8 cellular contexts compared by ENCODE assay signal in genomic region chr15:70196314-70197291, GRCh38.
A peak's percentile ranks its signal among the peaks of the same experiment; 100 is the strongest.
DNase-seq lines count a peak whose midpoint lies in the region; ATAC-seq, FAIRE-seq and TF ChIP-seq lines count a peak whose summit lies in the region.

No MANE protein-coding gene starts in this region.

- no peak overlapping the region for H3K27ac ChIP-seq in WERI-Rb-1
- no peak overlapping the region for H3K27ac ChIP-seq in fibroblast of lung (ENCODE audit: insufficient read depth, low read length)

- H3K4me1 ChIP-seq in fibroblast of lung (ENCODE audit: control insufficient read depth, extremely low read depth, insufficient read depth, low read length), result peaks cover 10% of the 10 kb centered on the region

- no peaks in the 10 kb centered on the region for H3K79me2 ChIP-seq in fibroblast of lung (ENCODE audit: control insufficient read depth, insufficient read depth, low read length)

- H3K4me3 ChIP-seq in WERI-Rb-1 (ENCODE audit: low read depth, low read length) (no peak overlapping the region), fibroblast of lung (replicated peaks in 1 of 4; ENCODE audit: control extremely low read depth in 1 of 4, insufficient read depth in 1 of 4, low read depth in 3 of 4, low read length in 4 of 4) (no peak overlapping the region)

- H3K9ac ChIP-seq in fibroblast of lung (ENCODE audit: insufficient read depth, low read length), result no peak overlapping the region

- peaks cover 3% of the 10 kb centered on the region for H3K9me3 ChIP-seq in WERI-Rb-1 (ENCODE audit: severe bottlenecking)
- no peaks in the 10 kb centered on the region for H3K9me3 ChIP-seq in fibroblast of lung (ENCODE audit: control insufficient read depth, insufficient read depth, low read depth, low read length)

- DNase-seq in GM18507 (ENCODE audit: extremely low spot score, insufficient read length, low read depth) (peak; percentile 79), NCI-H1417 treated with DMSO at 0.1 percent for 48 hours (lab: John Stamatoyannopoulos, UW) (peak; percentile 58), WERI-Rb-1 (peak; percentile 39), fibroblast of lung (ENCODE audit: low read depth in 2 of 2) (peak; percentile 75 to 99), retina (peak; percentile 61), superior temporal gyrus (ENCODE audit: extremely low spot score) (no peak), activated gamma-delta T cell (lab: John Stamatoyannopoulos, UW) (no peak)

- no peak overlapping the region for H3K4me2 ChIP-seq in fibroblast of lung (ENCODE audit: extremely low read depth, insufficient read depth, low read length)

- H2AFZ ChIP-seq in fibroblast of lung (ENCODE audit: low read length), result no peak overlapping the region

- H3K27me3 ChIP-seq in WERI-Rb-1 (ENCODE audit: insufficient read depth, low read depth, severe bottlenecking), result no peaks in the 10 kb centered on the region
- peaks cover 11% of the 10 kb centered on the region for H3K27me3 ChIP-seq in fibroblast of lung (ENCODE audit: control insufficient read depth, insufficient read depth, low read length)

- no peak for TF ChIP-seq CTCF in WERI-Rb-1 (IDR thresholded peaks at IDR 0.05; ENCODE audit: low read depth, low read length)
- TF ChIP-seq CTCF in fibroblast of lung (conservative IDR thresholded peaks at IDR 0.05 in 1 of 2, IDR thresholded peaks at IDR 0.05 in 1 of 2; ENCODE audit: low read depth in 1 of 2, low read length in 2 of 2), result no peak

- no peaks in the 10 kb centered on the region for H4K20me1 ChIP-seq in fibroblast of lung (ENCODE audit: control insufficient read depth, extremely low read depth, insufficient read depth, low read length)

- ATAC-seq in HG02571 (IDR thresholded peaks at IDR 0.05; ENCODE audit: unreplicated experiment), result peak; percentile 86

- peak; percentile 98 for FAIRE-seq in GM18507 (lab: Jason Lieb, UNC)

- no peaks in the 10 kb centered on the region for H3K36me3 ChIP-seq in WERI-Rb-1
- no peaks in the 10 kb centered on the region for H3K36me3 ChIP-seq in fibroblast of lung (ENCODE audit: control insufficient read depth, insufficient read depth, low read length)

Comparison
In these comparisons a context has a peak if more than half of its experiments do, and no peak if none do; other contexts are left out.
1. DNase-seq: peak in GM18507 (single experiment), NCI-H1417 treated with DMSO at 0.1 percent for 48 hours (single experiment), WERI-Rb-1 (single experiment), fibroblast of lung (2 of 2) and retina (single experiment); none in superior temporal gyrus (single experiment) and activated gamma-delta T cell (single experiment).